Comparison of ENCODE assay signal across 8 cellular contexts in genomic region chr16:85168732-85169256, GRCh38. TPM values are rescaled to one million over a fixed set of nuclear protein-coding genes. Genes with fewer than 3 reads are reported as not detected.
DNase-seq lines count a peak whose midpoint lies in the region; ATAC-seq and TF ChIP-seq lines count a peak whose summit lies in the region.

No MANE protein-coding gene starts in this region.

- H3K4me1 ChIP-seq in HEK293 (ENCODE audit: control insufficient read depth, insufficient read depth, low read length): peaks cover under 1% of the 10 kb centered on the region; the same call in 1 of the 2 replicates

- no peak for ATAC-seq in memory B cell (ENCODE audit: low read depth)

- H3K27me3 Mint-ChIP-seq in memory B cell: peaks cover 33% of the 10 kb centered on the region

- CTCF ChIA-PET in BJ (lab: Yijun Ruan, JAX): interaction anchor here (0.9 to 1.0 kb wide), 2 partner anchors 44 to 54 kb away, joined by 3 read pairs; no protein-coding TSS in a partner anchor
- CTCF ChIA-PET in HEK293 (lab: Yijun Ruan, JAX): no interaction called here

- H3K27ac ChIP-seq in HEK293 (ENCODE audit: extremely low read depth, low read depth, low read length): no peak overlapping the region

- POLR2A ChIA-PET in BJ (lab: Charles Lee): interaction anchor here (0.8 kb wide), 1 partner anchor 30 kb away, joined by 3 read pairs; no protein-coding TSS in a partner anchor
- POLR2A ChIA-PET in HEK293 (lab: Yijun Ruan, JAX): interaction anchor here (0.6 to 0.7 kb wide), 2 partner anchors 117 kb away, joined by 3 to 5 read pairs; no protein-coding TSS in a partner anchor

- no peaks in the 10 kb centered on the region for H3K36me3 Mint-ChIP-seq in memory B cell

- no peaks in the 10 kb centered on the region for H3K9me3 ChIP-seq in HEK293 (ENCODE audit: control insufficient read depth, insufficient read depth, low read depth, low read length)

- H3K4me3 Mint-ChIP-seq in memory B cell: peak overlapping the region; percentile 64

- TF ChIP-seq CTCF in BJ (IDR thresholded peaks at IDR 0.05; ENCODE audit: insufficient read depth, low read depth, low read length): no peak
- TF ChIP-seq CTCF in HEK293 (tag by site-specific recombination; IDR thresholded peaks at IDR 0.05): no peak
- no peak for TF ChIP-seq CTCF in cardiac fibroblast (IDR thresholded peaks at IDR 0.05; ENCODE audit: low read depth, low read length)

- H3K36me3 ChIP-seq in BJ (ENCODE audit: control insufficient read depth, insufficient read depth, low read length) (no peaks in the 10 kb centered on the region), HEK293 (ENCODE audit: control insufficient read depth in 2 of 2, insufficient read depth in 1 of 2, low read length in 2 of 2) (peaks cover 0 to 6% of the 10 kb centered on the region in 2 experiments; a peak in 1 of 3 replicates)

- no peaks in the 10 kb centered on the region for H3K27me3 ChIP-seq in BJ (ENCODE audit: control insufficient read depth, insufficient read depth, low read length)

- no peak for DNase-seq in BJ (ENCODE audit: low read depth)
- peak; percentile 57 to 73 for DNase-seq in cardiac fibroblast (ENCODE audit: low read depth in 2 of 2)
- DNase-seq in memory B cell (ENCODE audit: low spot score in 2 of 2): no peak
- DNase-seq in amniotic stem cell (lab: John Stamatoyannopoulos, UW): no peak
- DNase-seq in NCI-H1105 treated with DMSO at 0.1 percent for 48 hours (lab: John Stamatoyannopoulos, UW): no peak
- DNase-seq in mucosa of gallbladder (ENCODE audit: low spot score): no peak
- no peak for DNase-seq in mesenteric fat pad (ENCODE audit: low spot score)

- H3K4me3 ChIP-seq in BJ (ENCODE audit: low read depth, low read length): peak overlapping the region; percentile 25
- H3K4me3 ChIP-seq in HEK293 (ENCODE audit: low read depth, low read length): no peak overlapping the region
- peak overlapping the region in 1 of 2 donors; percentile 18 for H3K4me3 ChIP-seq in cardiac fibroblast (replicated peaks in 1 of 2; ENCODE audit: low read depth in 2 of 2, low read length in 2 of 2)

- no peak overlapping the region for H3K27ac Mint-ChIP-seq in memory B cell

- no peaks in the 10 kb centered on the region for H3K4me1 Mint-ChIP-seq in memory B cell

- H3K9me3 Mint-ChIP-seq in memory B cell: peaks cover 1% of the 10 kb centered on the region

TF ChIP-seq in HEK293, 187 proteins besides CTCF, POLR2A, EP300 and RAD21:
- no peak for TF ChIP-seq ZNF555 (tag by site-specific recombination; conservative IDR thresholded peaks at IDR 0.05)
- peak; percentile 22; the same call in 1 of the 2 replicates for TF ChIP-seq ZBTB8A (tag by site-specific recombination; IDR thresholded peaks at IDR 0.05)
- no peak for TF ChIP-seq ZNF362 (tag by site-specific recombination; IDR thresholded peaks at IDR 0.05)
- peak; percentile 44 for TF ChIP-seq ZNF398 (tag by site-specific recombination; IDR thresholded peaks at IDR 0.05)
- TF ChIP-seq PRDM6 (tag by site-specific recombination; IDR thresholded peaks at IDR 0.05): no peak
- no peak for TF ChIP-seq ZNF2 (tag by site-specific recombination; IDR thresholded peaks at IDR 0.05)
- TF ChIP-seq ZFP69B (tag by site-specific recombination; IDR thresholded peaks at IDR 0.05): no peak
- peak; percentile 27; the same call in 1 of the 2 replicates for TF ChIP-seq ZIC2 (tag by site-specific recombination; IDR thresholded peaks at IDR 0.05)
- TF ChIP-seq GLIS2 (tag by site-specific recombination; IDR thresholded peaks at IDR 0.05): no peak
- no peak for TF ChIP-seq ZNF114 (tag by site-specific recombination; IDR thresholded peaks at IDR 0.05)
- TF ChIP-seq KLF16 (tag by site-specific recombination; IDR thresholded peaks at IDR 0.05): no peak
- TF ChIP-seq ZNF335 (tag by site-specific recombination; conservative IDR thresholded peaks at IDR 0.05): peak; percentile 26; the same call in 1 of the 2 replicates
- TF ChIP-seq ZBTB26 (tag by site-specific recombination; optimal IDR thresholded peaks at IDR 0.05): peak; percentile 21
- TF ChIP-seq GLIS1 (tag by site-specific recombination; IDR thresholded peaks at IDR 0.05): no peak

RNA-seq across cellular contexts. Expression of gene CIBAR2, which starts 56.5 kb away (rescaled TPM):
- polyA plus RNA-seq in BJ (2011; rRNA removed): 0.05 TPM in 1 of 2 replicates, not detected in the other
- not detected in 2 replicates for polyA minus RNA-seq in BJ (2011; rRNA and poly(A)+ RNA removed)
- not detected for total RNA-seq in mucosa of gallbladder
- not detected for total RNA-seq in mesenteric fat pad

Comparison
In these comparisons a context has a peak if more than half of its experiments do, and no peak if none do; other contexts are left out.
1. DNase-seq: peak in cardiac fibroblast (2 of 2); none in BJ (single experiment), memory B cell (0 of 2), amniotic stem cell (single experiment), NCI-H1105 treated with DMSO at 0.1 percent for 48 hours (single experiment), mucosa of gallbladder (single experiment) and mesenteric fat pad (single experiment).